24 cellular contexts compared by ENCODE assay signal in genomic region chr5:158200624-158201023, GRCh38.
"Had no signal": no experiment of that assay in that cellular context is flagged by ENCODE, and none has a peak within 500 bp of the region (broad histone marks: within the 10 kb centered on the region; RNA-seq: fewer than 3 reads in every experiment).

No MANE protein-coding gene starts in this region.

- H3K27me3 ChIP-seq: adrenal gland, ascending aorta, esophagus muscularis mucosa, gastrocnemius medialis, neural progenitor cell, upper lobe of left lung had no signal

- H3K4me3 ChIP-seq: adrenal gland, ascending aorta, coronary artery, esophagus muscularis mucosa, gastrocnemius medialis, lower lobe of right lung, neural progenitor cell, upper lobe of left lung had no signal

- ATAC-seq: activated CD4-positive, alpha-beta T cell treated with anti-CD3 and anti-CD28 coated beads for 36 hours; activated T-cell treated with anti-CD3 and anti-CD28 coated beads, Interleukin-2, amount 50 U/mL, for 4 hours; gastrocnemius medialis; lower lobe of right lung; naive thymus-derived CD4-positive, alpha-beta T cell; stimulated activated naive CD8-positive, alpha-beta T cell treated with anti-CD3 and anti-CD28 coated beads, Interleukin-15, Interleukin-2, amounts not matched to agents 100 U/mL and 50 U/mL, for 24 hours; T-helper 17 cell had no signal

- FAIRE-seq: islet of Langerhans had no signal

- H3K9me3 ChIP-seq: adrenal gland, ascending aorta, esophagus muscularis mucosa, gastrocnemius medialis, lower lobe of right lung, upper lobe of left lung had no signal

- H3K36me3 ChIP-seq: adrenal gland, ascending aorta, esophagus muscularis mucosa, gastrocnemius medialis, lower lobe of right lung, neural progenitor cell, upper lobe of left lung had no signal

- H3K27ac ChIP-seq: adrenal gland, ascending aorta, coronary artery, esophagus muscularis mucosa, gastrocnemius medialis, lower lobe of right lung, neural progenitor cell, upper lobe of left lung had no signal

- DNase-seq: activated B cell treated with CpG ODN at 0.5 μM for 24 hours; activated CD4-positive, alpha-beta T cell treated with anti-CD3 and anti-CD28 coated beads for 36 hours; activated CD4-positive, alpha-beta T cell treated with anti-CD3 and anti-CD28 coated beads, Interleukin-2, amount 50 U/mL, for 4 hours; activated CD8-positive, alpha-beta memory T cell treated with anti-CD3 and anti-CD28 coated beads, Interleukin-2, amount 50 U/mL, for 48 hours; activated naive CD4-positive, alpha-beta T cell; activated T-cell treated with anti-CD3 and anti-CD28 coated beads, Interleukin-2, amount 50 U/mL, for 4 hours; adrenal gland; cerebellar nuclear complex; gastrocnemius medialis; head of caudate nucleus; lower lobe of right lung; mesendoderm; naive thymus-derived CD4-positive, alpha-beta T cell; posterior cingulate gyrus; stimulated activated CD4-positive, alpha-beta T cell treated with anti-CD3 and anti-CD28 coated beads, Interleukin-12 subunit alpha, Interleukin-12 subunit beta, amount 100 ng/mL, for 4 hours; stimulated activated CD4-positive, alpha-beta T cell treated with anti-CD3 and anti-CD28 coated beads, Interleukin-4, amount 100 ng/mL, for 4 hours; stimulated activated naive CD8-positive, alpha-beta T cell treated with anti-CD3 and anti-CD28 coated beads, Interleukin-15, Interleukin-2, amounts not matched to agents 100 U/mL and 50 U/mL, for 24 hours; T-helper 17 cell; upper lobe of left lung had no signal

- H3K4me1 ChIP-seq: adrenal gland, ascending aorta, esophagus muscularis mucosa, gastrocnemius medialis, lower lobe of right lung, upper lobe of left lung had no signal
